ENCODE assay signal across 8 cellular contexts in the genomic region with DNA sequence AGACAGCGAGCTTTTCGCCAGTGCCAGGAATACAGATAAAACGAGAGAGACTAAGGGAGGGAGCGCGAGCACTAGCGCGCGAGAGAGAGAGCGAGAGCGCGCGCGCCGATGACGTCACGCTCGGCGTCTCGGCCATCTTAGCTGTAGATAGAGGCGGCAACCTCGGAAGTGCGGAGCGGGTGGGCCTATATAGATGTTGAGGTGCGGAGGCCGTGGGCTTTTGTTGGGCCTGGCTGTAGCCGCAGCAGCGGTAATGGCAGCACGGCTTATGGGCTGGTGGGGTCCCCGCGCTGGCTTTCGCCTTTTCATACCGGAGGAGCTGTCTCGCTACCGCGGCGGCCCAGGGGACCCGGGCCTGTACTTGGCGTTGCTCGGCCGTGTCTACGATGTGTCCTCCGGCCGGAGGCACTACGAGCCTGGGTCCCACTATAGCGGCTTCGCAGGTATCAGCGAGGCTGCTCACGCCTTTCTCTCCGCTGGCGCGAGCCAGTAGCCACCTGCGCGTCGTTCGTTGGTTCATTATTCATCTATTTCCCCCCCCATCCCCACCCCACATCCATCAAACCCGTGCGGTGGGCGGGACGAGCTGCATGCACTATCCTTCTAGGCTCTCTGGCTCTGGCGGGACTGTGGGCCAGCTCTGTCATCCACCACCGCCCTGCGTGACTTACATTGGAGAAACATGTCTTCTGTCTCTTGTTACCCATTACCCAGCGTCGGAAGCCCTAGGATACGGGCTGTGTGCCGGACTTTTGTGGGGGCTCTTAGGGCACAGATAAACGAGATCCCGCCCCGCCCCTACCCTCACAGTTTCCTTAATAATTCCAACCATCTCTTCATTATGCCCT. TPM values are rescaled to one million over a fixed set of nuclear protein-coding genes. Genes with fewer than 3 reads are reported as not detected.
DNase-seq lines count a peak whose midpoint lies in the region; ATAC-seq and TF ChIP-seq lines count a peak whose summit lies in the region.

No MANE protein-coding gene starts in this region.

- peaks cover 3% of the 10 kb centered on the region for H3K27me3 Mint-ChIP-seq in endothelial cell (ENCODE audit: unreplicated experiment)

- peak overlapping the region; percentile 99 for H3K27ac ChIP-seq in mesodermal cell (ENCODE audit: low read depth, low read length, severe bottlenecking)

- peak overlapping the region; percentile 97 for H3K9ac ChIP-seq in NT2/D1 (ENCODE audit: insufficient read length, low read depth)

- DNase-seq in COR-L47 (lab: John Stamatoyannopoulos, UW) (peak; percentile 66), HUDEP-2 (lab: John Stamatoyannopoulos, UW; ENCODE audit: unreplicated experiment in 76 of 76) (peak in 74 of 76 experiments; percentile 38 to 86 (median 74)), NT2/D1 (ENCODE audit: low read depth, low spot score) (peak; percentile 67), endothelial cell (ENCODE audit: low spot score) (peak; percentile 85)
- peak; percentile 89 for DNase-seq in activated CD8-positive, alpha-beta memory T cell treated with anti-CD3 and anti-CD28 coated beads, Interleukin-2, amount 50 U/mL, for 4 hours
- DNase-seq in stimulated activated CD8-positive, alpha-beta memory T cell treated with anti-CD3 and anti-CD28 coated beads, Interleukin-15, amount 100 ng/mL, for 1 hour (ENCODE audit: low read depth), result peak; percentile 70

- H3K27ac Mint-ChIP-seq in endothelial cell (ENCODE audit: unreplicated experiment), result peak overlapping the region; percentile 98

- H3K9me3 Mint-ChIP-seq in endothelial cell (ENCODE audit: unreplicated experiment), result no peaks in the 10 kb centered on the region

- H3K9me3 ChIP-seq in NT2/D1 (ENCODE audit: insufficient read depth, low read length), result no peaks in the 10 kb centered on the region
- no peaks in the 10 kb centered on the region for H3K9me3 ChIP-seq in mesodermal cell (ENCODE audit: control insufficient read depth, low read length)

- H3K4me1 Mint-ChIP-seq in endothelial cell (ENCODE audit: unreplicated experiment), result peaks cover 17% of the 10 kb centered on the region

- H3K36me3 ChIP-seq in NT2/D1 (ENCODE audit: insufficient read depth, insufficient read length, low read length), result peaks cover 5% of the 10 kb centered on the region
- H3K36me3 ChIP-seq in mesodermal cell (ENCODE audit: control insufficient read depth, insufficient read depth, low read length), result no peaks in the 10 kb centered on the region

- no peaks in the 10 kb centered on the region for H3K27me3 ChIP-seq in NT2/D1 (ENCODE audit: insufficient read depth, insufficient read length)

- TF ChIP-seq CTCF in endothelial cell (IDR thresholded peaks at IDR 0.05; ENCODE audit: unreplicated experiment), result no peak

- WGBS in mesodermal cell (ENCODE audit: insufficient coverage in 2 of 2), 2 experiments, result 3% methylated on average over 58 to 60 of the region's 69 CpGs

- H3K4me1 ChIP-seq in NT2/D1 (ENCODE audit: insufficient read depth, insufficient read length) (no peaks in the 10 kb centered on the region), mesodermal cell (ENCODE audit: control insufficient read depth, insufficient read depth, low read length, poor library complexity, severe bottlenecking) (peaks cover 5% of the 10 kb centered on the region)

- H3K4me3 Mint-ChIP-seq in endothelial cell (ENCODE audit: unreplicated experiment), result peak overlapping the region; percentile 97

- peaks cover 4% of the 10 kb centered on the region for H3K36me3 Mint-ChIP-seq in endothelial cell (ENCODE audit: low read depth, unreplicated experiment)

- ATAC-seq in GM21381 (IDR thresholded peaks at IDR 0.05; ENCODE audit: unreplicated experiment), result peak; percentile 65

- H3K4me3 ChIP-seq in NT2/D1 (ENCODE audit: insufficient read length, low read depth), result peak overlapping the region; percentile 94
- H3K4me3 ChIP-seq in mesodermal cell (ENCODE audit: extremely low read depth, insufficient read depth, low read length, poor library complexity, severe bottlenecking), result peak overlapping the region; percentile 99

RNA-seq across cellular contexts. Expression of a gene that starts 0.8 kb away (rescaled TPM):
- 29.9 TPM for total RNA-seq in endothelial cell (ENCODE audit: unreplicated experiment)
- polyA plus RNA-seq in mesodermal cell (2013, experiment 1 of 2), result 13.6 TPM
- polyA plus RNA-seq in mesodermal cell (2013, experiment 2 of 2), result 14.9 TPM

RNA-seq across cellular contexts. Expression of a gene that starts 1.0 kb away (rescaled TPM):
- total RNA-seq in endothelial cell (ENCODE audit: unreplicated experiment), result 43.3 TPM
- polyA plus RNA-seq in mesodermal cell (2013, experiment 1 of 2), result 15.8 TPM
- polyA plus RNA-seq in mesodermal cell (2013, experiment 2 of 2), result 12.4 TPM

Comparison
In these comparisons a context has a peak if more than half of its experiments do, and no peak if none do; other contexts are left out.
1. Peak in every context shown above with its lines: DNase-seq, ATAC-seq, H3K4me3 ChIP-seq and H3K27ac ChIP-seq.